ENCODE assay signal across 1 cellular context in genomic region chr16:67241008-67241900, GRCh38.
TF ChIP-seq lines count a peak whose summit lies in the region.

No MANE protein-coding gene starts in this region.

TF ChIP-seq in GM23338, 12 proteins besides CTCF, POLR2A, EP300 and RAD21 (continued from another document):
- TF ChIP-seq REST (IDR thresholded peaks at IDR 0.05; ENCODE audit: unreplicated experiment) (no peak), EZH2 (IDR thresholded peaks at IDR 0.05; ENCODE audit: low read depth, unreplicated experiment) (no peak), CREB1 (CRISPR knock-in tag; IDR thresholded peaks at IDR 0.05; ENCODE audit: low read depth) (no peak), NANOG (IDR thresholded peaks at IDR 0.05; ENCODE audit: borderline replicate concordance) (no peak), ETS1 (IDR thresholded peaks at IDR 0.05) (no peak), EZH2phosphoT487 (IDR thresholded peaks at IDR 0.05; ENCODE audit: unreplicated experiment) (no peak), ZNF331 (CRISPR knock-in tag; IDR thresholded peaks at IDR 0.05; ENCODE audit: low read depth) (no peak), POLR2AphosphoS5 (IDR thresholded peaks at IDR 0.05; ENCODE audit: low read depth) (no peak), JUNB (IDR thresholded peaks at IDR 0.05; ENCODE audit: unreplicated experiment) (no peak), ZNF114 (CRISPR knock-in tag; IDR thresholded peaks at IDR 0.05) (no peak)
TF ChIP-seq in GM23338: peak in this region for 0.
